Comparison of ENCODE assay signal across 17 cellular contexts in the genomic region with DNA sequence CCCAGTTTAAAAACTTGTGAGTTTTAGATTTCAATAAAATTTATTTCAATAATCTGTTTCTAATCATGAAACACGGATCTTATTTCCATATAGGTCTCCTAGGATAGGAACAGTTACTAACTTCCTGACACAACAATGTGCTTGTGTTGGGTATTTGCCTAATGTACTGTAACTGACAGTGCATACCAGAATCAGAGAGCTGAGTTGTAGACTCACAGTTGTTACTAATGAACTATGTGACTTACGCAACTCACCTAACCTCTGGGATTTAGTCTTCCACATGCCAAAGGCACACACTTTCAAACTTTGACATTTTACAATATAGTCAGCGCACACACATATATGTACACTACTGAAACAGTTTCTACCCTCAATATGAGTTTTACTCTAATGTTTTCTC.
DNase-seq lines count a peak whose midpoint lies in the region; ATAC-seq and TF ChIP-seq lines count a peak whose summit lies in the region.
"Had no signal": no experiment of that assay in that cellular context is flagged by ENCODE, and none has a peak within 500 bp of the region (broad histone marks: within the 10 kb centered on the region; RNA-seq: fewer than 3 reads in every experiment).

No MANE protein-coding gene starts in this region.

- no peak overlapping the region for H4K5ac ChIP-seq in IMR-90 (ENCODE audit: low read depth, low read length)

- no peak for TF ChIP-seq CTCF in IMR-90 (conservative IDR thresholded peaks at IDR 0.05; ENCODE audit: low read depth, low read length)
- no peak for TF ChIP-seq CTCF in esophagus squamous epithelium (IDR thresholded peaks at IDR 0.05)

- intact Hi-C loops in IMR-90 (cut with micrococcal nuclease) (no loop called here), esophagus squamous epithelium (cut with DNase I) (no loop called here)

- in situ Hi-C loops in IMR-90 (cut with MboI; ENCODE audit: low sequenced_read_pairs), result no loop called here

- no peak overlapping the region for H3K56ac ChIP-seq in IMR-90 (ENCODE audit: extremely low read depth, insufficient read depth, low read length)

- no peaks in the 10 kb centered on the region for H3K79me1 ChIP-seq in IMR-90 (ENCODE audit: low read depth in 1 of 2, low read length in 2 of 2)

- CTCF ChIA-PET in IMR-90 (lab: Yijun Ruan, JAX), result interaction anchor here (1.0 kb wide), 2 partner anchors 11 to 17 kb away, joined by 3 read pairs; no protein-coding TSS in a partner anchor

- H2BK5ac ChIP-seq in IMR-90 (ENCODE audit: low read depth, low read length, poor library complexity, severe bottlenecking), result no peak overlapping the region

- H3K36me3 ChIP-seq in IMR-90 (ENCODE audit: control insufficient read depth, insufficient read depth, low read length) (peaks cover 1% of the 10 kb centered on the region; the same call in 1 of the 2 replicates), esophagus squamous epithelium (no peaks in the 10 kb centered on the region)
- H3K36me3 ChIP-seq: SJSA1, WERI-Rb-1 had no signal

- no peak overlapping the region for H3K4ac ChIP-seq in IMR-90 (ENCODE audit: low read depth, low read length)

- H2AFZ ChIP-seq in IMR-90 (replicated peaks; ENCODE audit: low read length, poor library complexity), result no peak overlapping the region

- H3K9ac ChIP-seq in IMR-90 (ENCODE audit: low read depth, low read length), result no peak overlapping the region

- H4K20me1 ChIP-seq in IMR-90 (ENCODE audit: insufficient read depth, low read length), result no peaks in the 10 kb centered on the region

- H3K4me3 ChIP-seq in IMR-90 (ENCODE audit: insufficient read depth, low read depth, low read length) (no peak overlapping the region), esophagus squamous epithelium (no peak overlapping the region)
- H3K4me3 ChIP-seq: SJSA1 had no signal

- no peak overlapping the region for H3K4me2 ChIP-seq in IMR-90 (ENCODE audit: low read depth, low read length)

- H4K91ac ChIP-seq in IMR-90 (ENCODE audit: insufficient read depth, low read depth, low read length), result no peak overlapping the region

- no peak overlapping the region for H4K8ac ChIP-seq in IMR-90 (ENCODE audit: low read depth in 2 of 2, low read length in 2 of 2)

- no peak overlapping the region for H2AK5ac ChIP-seq in IMR-90 (ENCODE audit: low read depth, low read length)

- BruUV-seq in IMR-90 (replicated peaks; lab: Mats Ljungman, UMichigan), result no TSS peak

- peaks cover 5% of the 10 kb centered on the region; the same call in 1 of the 2 replicates for H3K9me1 ChIP-seq in IMR-90 (ENCODE audit: insufficient read depth, low read length)

- no peak overlapping the region for H2BK20ac ChIP-seq in IMR-90 (ENCODE audit: low read depth, low read length)

- TF ChIP-seq POLR2A in IMR-90 (IDR thresholded peaks at IDR 0.05; ENCODE audit: low read depth, low read length) (no peak), esophagus squamous epithelium (IDR thresholded peaks at IDR 0.05) (no peak)

- H2AK9ac ChIP-seq in IMR-90 (replicated peaks; ENCODE audit: low read depth, low read length, poor library complexity), result no peak overlapping the region

- H3K27me3 ChIP-seq in IMR-90 (ENCODE audit: control insufficient read depth, insufficient read depth, low read length) (no peaks in the 10 kb centered on the region), esophagus squamous epithelium (no peaks in the 10 kb centered on the region)
- H3K27me3 ChIP-seq: SJSA1 had no signal

- DNase-seq in AG08396 (ENCODE audit: low spot score) (peak; percentile 21), IMR-90 (peak; percentile 59), caudate nucleus (lab: John Stamatoyannopoulos, UW) (no peak), kidney tubule cell (ENCODE audit: low spot score) (peak; percentile 67), nucleus accumbens (lab: John Stamatoyannopoulos, UW) (no peak), NCI-H1436 (lab: John Stamatoyannopoulos, UW) (no peak), NCI-H69 (lab: John Stamatoyannopoulos, UW) (no peak), esophagus squamous epithelium (lab: John Stamatoyannopoulos, UW) (no peak)
- DNase-seq: activated CD8-positive, alpha-beta memory T cell treated with anti-CD3 and anti-CD28 coated beads, Interleukin-2, amount 50 U/mL, for 48 hours; hypothalamus; midbrain; NCI-H1105; NCI-H510A treated with DMSO at 0.1 percent for 48 hours; stimulated activated CD4-positive, alpha-beta T cell treated with anti-CD3 and anti-CD28 coated beads, Interleukin-4, amount 100 ng/mL, for 1 hour; stimulated activated naive CD4-positive, alpha-beta T cell treated with Interleukin-2 at 50 U/mL for 16 hours; WERI-Rb-1 had no signal

- H3K27ac ChIP-seq in IMR-90 (ENCODE audit: insufficient read depth, low read length) (no peak overlapping the region; the same call in 1 of the 2 replicates), caudate nucleus (ENCODE audit: low read depth, low read length) (peak overlapping the region; percentile 78), esophagus squamous epithelium (no peak overlapping the region)
- H3K27ac ChIP-seq: SJSA1, WERI-Rb-1 had no signal

- POLR2A ChIA-PET in IMR-90 (lab: Charles Lee; ENCODE audit: unreplicated experiment), result no interaction called here

- H3K4me1 ChIP-seq in IMR-90 (ENCODE audit: control insufficient read depth, insufficient read depth, low read length) (no peaks in the 10 kb centered on the region), esophagus squamous epithelium (no peaks in the 10 kb centered on the region)
- H3K4me1 ChIP-seq: SJSA1 had no signal

- dilution Hi-C loops in IMR-90 (cut with HindIII; ENCODE audit: low sequenced_read_pairs, unreplicated experiment), result no loop called here

- H3K18ac ChIP-seq in IMR-90 (ENCODE audit: low read depth, low read length), result no peak overlapping the region

- no peak overlapping the region for H3K23ac ChIP-seq in IMR-90 (ENCODE audit: low read depth, low read length)

- H3K9me3 ChIP-seq in IMR-90 (ENCODE audit: control insufficient read depth, insufficient read depth, low read length), result no peaks in the 10 kb centered on the region
- H3K9me3 ChIP-seq in esophagus squamous epithelium, result no peaks in the 10 kb centered on the region
- H3K9me3 ChIP-seq: SJSA1 had no signal

- peak; percentile 77 for ATAC-seq in IMR-90 (ENCODE audit: low read depth)

- no peak overlapping the region for H2BK15ac ChIP-seq in IMR-90 (ENCODE audit: low read depth, low read length)

- no peak overlapping the region for H3K14ac ChIP-seq in IMR-90 (replicated peaks; ENCODE audit: low read depth, low read length)

- no peak overlapping the region for H2BK120ac ChIP-seq in IMR-90 (ENCODE audit: low read depth, low read length)

- no peak for TF ChIP-seq RAD21 in IMR-90 (IDR thresholded peaks at IDR 0.05; ENCODE audit: low read length)

- no CpG with 5 or more reads among the region's 3 CpGs for WGBS in IMR-90 (ENCODE audit: extremely low coverage in 2 of 2, insufficient read length in 1 of 2), 2 experiments
- 91 to 93% methylated on average over 3 of the region's 3 CpGs for WGBS in esophagus squamous epithelium, 2 donors

TF ChIP-seq in IMR-90, 13 proteins besides CTCF, POLR2A, EP300 and RAD21:
- TF ChIP-seq MAFK (IDR thresholded peaks at IDR 0.05; ENCODE audit: low read depth, low read length) (no peak), CEBPB (IDR thresholded peaks at IDR 0.05; ENCODE audit: low read depth, low read length) (peak; percentile 95), CHD1 (IDR thresholded peaks at IDR 0.05; ENCODE audit: low read depth, low read length) (no peak)

Comparison
In these comparisons a context has a peak if more than half of its experiments do, and no peak if none do; other contexts are left out.
1. DNase-seq: peak in AG08396 (single experiment), IMR-90 (single experiment) and kidney tubule cell (single experiment); none in caudate nucleus (0 of 61), nucleus accumbens (0 of 56), NCI-H1436 (single experiment), NCI-H69 (single experiment) and esophagus squamous epithelium (single experiment).